In genomic region chr1:29488086-29488793, GRCh38 we compare ENCODE assay signal across 28 cellular contexts.
"Had no signal": no experiment of that assay in that cellular context is flagged by ENCODE, and none has a peak within 500 bp of the region (broad histone marks: within the 10 kb centered on the region; RNA-seq: fewer than 3 reads in every experiment).

No MANE protein-coding gene starts in this region.

- H3K9me3 Mint-ChIP-seq: natural killer cell; stimulated activated effector memory CD8-positive, alpha-beta T cell treated with anti-CD3 and anti-CD28 coated beads, Interleukin-12 subunit alpha, Interleukin-12 subunit beta, amount 100 ng/mL, for 72 hours; type B pancreatic cell had no signal

- H3K36me3 Mint-ChIP-seq: natural killer cell; stimulated activated effector memory CD8-positive, alpha-beta T cell treated with anti-CD3 and anti-CD28 coated beads, Interleukin-12 subunit alpha, Interleukin-12 subunit beta, amount 100 ng/mL, for 72 hours; type B pancreatic cell had no signal

- H3K4me3 ChIP-seq: gastrocnemius medialis, heart left ventricle, hepatocyte, left ventricle myocardium inferior, lower lobe of right lung, smooth muscle cell, stomach, thyroid gland had no signal

- FAIRE-seq: islet of Langerhans, urothelium cell line had no signal

- H3K9ac ChIP-seq: parathyroid adenoma had no signal

- H2AFZ ChIP-seq: hepatocyte, parathyroid adenoma had no signal

- H3K4me1 ChIP-seq: gastrocnemius medialis, heart left ventricle, left ventricle myocardium inferior, lower lobe of right lung, parathyroid adenoma, stomach, thyroid gland had no signal

- H3K27me3 Mint-ChIP-seq: progenitor cell of endocrine pancreas had no signal

- H3K27me3 ChIP-seq: gastrocnemius medialis, hepatocyte, thyroid gland had no signal

- H3K27ac Mint-ChIP-seq: natural killer cell; progenitor cell of endocrine pancreas; stimulated activated effector memory CD8-positive, alpha-beta T cell treated with anti-CD3 and anti-CD28 coated beads, Interleukin-12 subunit alpha, Interleukin-12 subunit beta, amount 100 ng/mL, for 72 hours; type B pancreatic cell had no signal

- H3K79me2 ChIP-seq: hepatocyte, parathyroid adenoma had no signal

- H3K4me3 Mint-ChIP-seq: natural killer cell; stimulated activated effector memory CD8-positive, alpha-beta T cell treated with anti-CD3 and anti-CD28 coated beads, Interleukin-12 subunit alpha, Interleukin-12 subunit beta, amount 100 ng/mL, for 72 hours; type B pancreatic cell had no signal

- H3K4me1 Mint-ChIP-seq: natural killer cell; stimulated activated effector memory CD8-positive, alpha-beta T cell treated with anti-CD3 and anti-CD28 coated beads, Interleukin-12 subunit alpha, Interleukin-12 subunit beta, amount 100 ng/mL, for 72 hours had no signal

- H3K27ac ChIP-seq: epithelial cell of prostate, gastrocnemius medialis, heart left ventricle, hepatocyte, left ventricle myocardium inferior, lower lobe of right lung, parathyroid adenoma, stomach, thyroid gland had no signal

- ATAC-seq: esophagus mucosa; gastrocnemius medialis; heart left ventricle; left colon; lower lobe of right lung; natural killer cell; sciatic nerve; stimulated activated effector memory CD8-positive, alpha-beta T cell treated with anti-CD3 and anti-CD28 coated beads, Interleukin-12 subunit alpha, Interleukin-12 subunit beta, amount 100 ng/mL, for 72 hours had no signal

- H3K4me2 ChIP-seq: hepatocyte, smooth muscle cell had no signal

- H3K9me3 ChIP-seq: gastrocnemius medialis, heart left ventricle, left ventricle myocardium inferior, lower lobe of right lung, stomach, thyroid gland had no signal

- H3K36me3 ChIP-seq: gastrocnemius medialis, heart left ventricle, left ventricle myocardium inferior, lower lobe of right lung, stomach, thyroid gland had no signal

- DNase-seq: cortex of kidney; effector CD4-positive, alpha-beta T cell; foreskin fibroblast; gastrocnemius medialis; heart left ventricle; kidney glomerular epithelial cell; left colon; left ventricle myocardium inferior; lower lobe of right lung; natural killer cell; occipital lobe; stimulated activated CD4-positive, alpha-beta T cell treated with anti-CD3 and anti-CD28 coated beads, Interleukin-12 subunit alpha, Interleukin-12 subunit beta, amount 100 ng/mL, for 4 hours; stimulated activated CD4-positive, alpha-beta T cell treated with anti-CD3 and anti-CD28 coated beads, Interleukin-1b, Interleukin-23, amount 100 ng/mL, for 48 hours; stimulated activated CD4-positive, alpha-beta T cell treated with anti-CD3 and anti-CD28 coated beads, Interleukin-4, amount 100 ng/mL, for 1 hour; stimulated activated naive CD4-positive, alpha-beta T cell treated with Interleukin-2 at 50 U/mL for 16 hours; stomach; thyroid gland had no signal
